Comparison of ENCODE assay signal across 9 cellular contexts in genomic region chr4:3385719-3386440, GRCh38. TPM values are rescaled to one million over a fixed set of nuclear protein-coding genes. Genes with fewer than 3 reads are reported as not detected.
DNase-seq lines count a peak whose midpoint lies in the region; ATAC-seq and TF ChIP-seq lines count a peak whose summit lies in the region.
"Had no signal": no experiment of that assay in that cellular context is flagged by ENCODE, and none has a peak within 500 bp of the region (broad histone marks: within the 10 kb centered on the region; RNA-seq: fewer than 3 reads in every experiment).

No MANE protein-coding gene starts in this region.

- H3K27ac ChIP-seq in caudate nucleus (ENCODE audit: low read depth, low read length), result peak overlapping the region; percentile 90
- peak overlapping the region; percentile 90 for H3K27ac ChIP-seq in lower lobe of right lung
- H3K27ac ChIP-seq in temporal lobe (ENCODE audit: low read depth, low read length), result peak overlapping the region; percentile 59

- H3K4me3 ChIP-seq in Loucy (ENCODE audit: low read length, poor library complexity, severe bottlenecking) (no peak overlapping the region), lower lobe of right lung (peak overlapping the region; percentile 47)
- H3K4me3 ChIP-seq: MG63 had no signal

- H3K27me3 ChIP-seq in Loucy (ENCODE audit: insufficient read depth, low read length, poor library complexity, severe bottlenecking) (no peaks in the 10 kb centered on the region), lower lobe of right lung (ENCODE audit: low read depth) (no peaks in the 10 kb centered on the region)
- H3K27me3 ChIP-seq: MG63 had no signal

- H2AFZ ChIP-seq in Loucy (ENCODE audit: low read length), result no peak overlapping the region

- TF ChIP-seq CTCF in Loucy (conservative IDR thresholded peaks at IDR 0.05; ENCODE audit: low read length), result no peak
- TF ChIP-seq CTCF in lower lobe of right lung (IDR thresholded peaks at IDR 0.05), result no peak

- H3K4me1 ChIP-seq in Loucy (ENCODE audit: insufficient read depth, low read length, poor library complexity, severe bottlenecking) (peaks cover 6% of the 10 kb centered on the region), lower lobe of right lung (peaks cover 61% of the 10 kb centered on the region)

- no peaks in the 10 kb centered on the region for H3F3A ChIP-seq in Loucy (ENCODE audit: low read depth)

- no peak overlapping the region for H3K4me2 ChIP-seq in Loucy (ENCODE audit: low read depth, low read length, poor library complexity, severe bottlenecking)

- peak in 2 of 61 donors; percentile 49 to 69 for DNase-seq in caudate nucleus (lab: John Stamatoyannopoulos, UW)
- DNase-seq in lower lobe of right lung, result peak; percentile 79
- no peak for DNase-seq in NCI-H345 treated with DMSO at 0.1 percent for 48 hours (lab: John Stamatoyannopoulos, UW; ENCODE audit: unreplicated experiment)
- DNase-seq in SW 1271 (lab: John Stamatoyannopoulos, UW), result no peak
- DNase-seq: MG63, T1000 had no signal

- peak overlapping the region; percentile 22 for H3K9ac ChIP-seq in Loucy (ENCODE audit: low read depth, low read length, poor library complexity, severe bottlenecking)

- H4K20me1 ChIP-seq in Loucy (ENCODE audit: insufficient read depth, low read length, poor library complexity, severe bottlenecking), result no peaks in the 10 kb centered on the region

- no peaks in the 10 kb centered on the region for H3K9me2 ChIP-seq in Loucy (replicated peaks; ENCODE audit: low read depth, low read length)

- peaks cover 13% of the 10 kb centered on the region; the same call in 1 of the 2 replicates for H3K79me2 ChIP-seq in Loucy (ENCODE audit: insufficient read depth, low read length)

- peaks cover 2% of the 10 kb centered on the region; the same call in 1 of the 2 replicates for H3K9me3 ChIP-seq in Loucy (ENCODE audit: insufficient read depth, low read depth, low read length)
- H3K9me3 ChIP-seq in lower lobe of right lung, result no peaks in the 10 kb centered on the region
- H3K9me3 ChIP-seq: MG63 had no signal

- intact Hi-C loops in lower lobe of right lung (cut with DNase I), result no loop called here

- ATAC-seq in lower lobe of right lung (peak; percentile 54 to 58), HG03175 (IDR thresholded peaks at IDR 0.05; ENCODE audit: unreplicated experiment) (no peak)

- H3K36me3 ChIP-seq in Loucy (ENCODE audit: insufficient read depth, low read length) (peaks cover 8% of the 10 kb centered on the region; the same call in 1 of the 2 replicates), lower lobe of right lung (no peaks in the 10 kb centered on the region)
- H3K36me3 ChIP-seq: MG63 had no signal

RNA-seq across cellular contexts. Expression of gene HGFAC, which starts 55.9 kb away (rescaled TPM):
- total RNA-seq in lower lobe of right lung, result 1.0 TPM
- total RNA-seq in temporal lobe, result 2.2 TPM
